13 cellular contexts compared by ENCODE assay signal in the genomic region with DNA sequence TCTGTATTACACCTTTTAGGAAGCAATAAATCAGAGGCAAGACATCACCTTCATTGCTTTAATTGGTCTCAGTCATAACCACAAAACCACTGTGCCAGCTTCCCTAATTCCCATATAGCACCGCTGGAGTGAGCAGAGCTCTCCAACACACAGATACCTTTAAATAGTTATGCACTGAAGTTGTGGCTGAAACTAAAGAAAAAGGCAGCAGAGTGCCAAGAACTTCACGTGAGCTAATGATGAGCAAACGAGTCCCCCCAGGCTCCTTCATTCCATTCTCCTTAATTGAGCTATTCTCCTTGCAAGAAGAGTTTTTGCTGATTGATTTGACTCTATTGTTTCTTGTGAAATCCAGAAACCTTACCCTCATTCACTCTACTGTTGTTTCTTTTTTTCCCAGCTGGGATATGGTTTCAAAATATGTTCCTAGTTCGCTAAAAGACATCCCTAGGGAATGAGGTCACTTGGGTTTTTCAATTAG.
DNase-seq lines count a peak whose midpoint lies in the region; ATAC-seq and TF ChIP-seq lines count a peak whose summit lies in the region.
"Had no signal": no experiment of that assay in that cellular context is flagged by ENCODE, and none has a peak within 500 bp of the region (broad histone marks: within the 10 kb centered on the region; RNA-seq: fewer than 3 reads in every experiment).

No MANE protein-coding gene starts in this region.

- H3K27me3 ChIP-seq in AG04450 (ENCODE audit: control insufficient read depth, insufficient read depth, low read length) (no peaks in the 10 kb centered on the region), MG63 (no peaks in the 10 kb centered on the region), breast epithelium (peaks cover 0 to 7% of the 10 kb centered on the region in 2 donors), kidney epithelial cell (ENCODE audit: control insufficient read depth, insufficient read depth, low read length) (no peaks in the 10 kb centered on the region)

- ATAC-seq in stimulated activated naive CD8-positive, alpha-beta T cell treated with anti-CD3 and anti-CD28 coated beads, Interleukin-15, Interleukin-2, amounts not matched to agents 100 U/mL and 50 U/mL, for 24 hours: no peak
- no peak for ATAC-seq in GM18858 (IDR thresholded peaks at IDR 0.05; ENCODE audit: unreplicated experiment)
- ATAC-seq: activated T-cell treated with anti-CD3 and anti-CD28 coated beads, Interleukin-2, amount 50 U/mL, for 72 hours had no signal

- no peak for TF ChIP-seq POLR2A in breast epithelium (IDR thresholded peaks at IDR 0.05)

- peak; percentile 53 for DNase-seq in AG04450 (ENCODE audit: low read depth, low spot score)
- peak; percentile 46 for DNase-seq in MG63
- peak in 1 of 2 donors; percentile 40 for DNase-seq in breast epithelium (ENCODE audit: low spot score in 2 of 2)
- DNase-seq in kidney epithelial cell (ENCODE audit: low read depth): peak; percentile 78
- no peak for DNase-seq in stimulated activated naive CD8-positive, alpha-beta T cell treated with anti-CD3 and anti-CD28 coated beads, Interleukin-15, Interleukin-2, amounts not matched to agents 100 U/mL and 50 U/mL, for 24 hours
- DNase-seq in nucleus accumbens (lab: John Stamatoyannopoulos, UW): no peak
- no peak for DNase-seq in NCI-H187 (lab: John Stamatoyannopoulos, UW)
- DNase-seq: activated T-cell treated with anti-CD3 and anti-CD28 coated beads, Interleukin-2, amount 50 U/mL, for 72 hours; C1 segment of cervical spinal cord; MM.1S; stimulated activated naive B cell treated with anti-CD40 and anti-IgM and Interleukin-4, amounts not matched to agents 10 μg/mL and 1 μg/mL and 100 μg/mL, for 72 hours had no signal

- H3K27ac ChIP-seq in AG04450 (ENCODE audit: low read depth, low read length): no peak overlapping the region
- H3K27ac ChIP-seq in breast epithelium: peak overlapping the region; percentile 62 to 72

- peaks cover 0 to 8% of the 10 kb centered on the region in 2 donors for H3K4me1 ChIP-seq in breast epithelium

- TF ChIP-seq CTCF in AG04450 (IDR thresholded peaks at IDR 0.05; ENCODE audit: low read depth, low read length) (no peak), breast epithelium (IDR thresholded peaks at IDR 0.05) (no peak), kidney epithelial cell (IDR thresholded peaks at IDR 0.05; ENCODE audit: insufficient read depth, low read length, poor library complexity, severe bottlenecking) (no peak)

- H3K9me3 ChIP-seq in AG04450 (ENCODE audit: control insufficient read depth, insufficient read depth, low read length) (no peaks in the 10 kb centered on the region), MG63 (no peaks in the 10 kb centered on the region), breast epithelium (no peaks in the 10 kb centered on the region)

- H3K36me3 ChIP-seq in MG63 (no peaks in the 10 kb centered on the region), breast epithelium (no peaks in the 10 kb centered on the region), kidney epithelial cell (ENCODE audit: control insufficient read depth, insufficient read depth, low read length) (no peaks in the 10 kb centered on the region)

- intact Hi-C loops in breast epithelium (cut with DNase I; ENCODE audit: low total_unique reads): no loop called here

- CTCF ChIA-PET in AG04450 (lab: Charles Lee): interaction anchor here (0.6 to 1.2 kb wide), 5 partner anchors 8 to 635 kb away, joined by 3 to 5 read pairs (median 3); no protein-coding TSS in a partner anchor

- POLR2A ChIA-PET in AG04450 (lab: Yijun Ruan, JAX): interaction anchor here (0.5 to 1.0 kb wide), 4 partner anchors 67 to 994 kb away, joined by 3 to 4 read pairs (median 3); no protein-coding TSS in a partner anchor

- H3K4me3 ChIP-seq in AG04450 (ENCODE audit: low read depth, low read length): no peak overlapping the region
- no peak overlapping the region for H3K4me3 ChIP-seq in MG63
- H3K4me3 ChIP-seq in breast epithelium: no peak overlapping the region
- H3K4me3 ChIP-seq in kidney epithelial cell (ENCODE audit: low read depth, low read length): no peak overlapping the region
- H3K4me3 ChIP-seq: skin epidermis had no signal

Comparison
In these comparisons a context has a peak if more than half of its experiments do, and no peak if none do; other contexts are left out.
1. DNase-seq: peak in AG04450 (single experiment), MG63 (single experiment) and kidney epithelial cell (single experiment); none in stimulated activated naive CD8-positive, alpha-beta T cell treated with anti-CD3 and anti-CD28 coated beads, Interleukin-15, Interleukin-2, amounts not matched to agents 100 U/mL and 50 U/mL, for 24 hours (single experiment), nucleus accumbens (0 of 56) and NCI-H187 (0 of 2).